ENCODE assay signal across 10 cellular contexts in the genomic region with DNA sequence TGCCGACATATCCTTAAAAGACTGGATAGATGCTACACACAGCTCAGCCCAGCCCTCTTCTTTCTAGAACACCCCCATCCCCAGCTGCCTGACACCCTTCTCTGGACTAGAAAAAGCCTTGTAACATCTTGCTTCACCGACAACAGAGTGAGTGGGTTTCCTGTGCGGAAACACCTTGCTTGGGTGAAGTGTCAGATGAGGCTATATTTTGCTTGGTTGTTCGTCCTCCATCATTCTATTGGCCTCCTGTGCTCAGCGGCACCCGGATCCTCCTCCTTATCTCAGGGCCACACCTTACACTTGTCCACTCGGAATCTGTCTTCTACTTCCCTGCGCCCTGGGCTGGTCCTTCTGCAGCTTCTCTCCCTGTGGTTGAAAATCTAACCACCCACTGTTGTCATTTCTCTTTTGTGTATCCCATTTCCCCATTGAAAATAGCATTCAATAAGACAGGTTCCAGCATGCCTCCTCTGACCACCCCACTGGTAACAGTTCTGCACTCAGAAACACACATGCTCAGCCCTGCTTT.
A peak's percentile ranks its signal among the peaks of the same experiment; 100 is the strongest.
DNase-seq lines count a peak whose midpoint lies in the region; ATAC-seq, FAIRE-seq and TF ChIP-seq lines count a peak whose summit lies in the region.
"Had no signal": no experiment of that assay in that cellular context is flagged by ENCODE, and none has a peak within 500 bp of the region (broad histone marks: within the 10 kb centered on the region; RNA-seq: fewer than 3 reads in every experiment).

No MANE protein-coding gene starts in this region.

- POLR2A ChIA-PET in activated CD4-positive, alpha-beta memory T cell treated with anti-CD3 and anti-CD28 coated beads, Interleukin-2, amount 10 ng/mL, durations not matched to agents 7 days and 5 days (lab: Charles Lee): interaction anchor here (0.7 to 3.4 kb wide), 17 partner anchors 10 to 332 kb away, joined by 3 to 34 read pairs (median 4); a partner anchor contains a TSS

- H3K36me3 ChIP-seq in lung (ENCODE audit: control insufficient read depth in 2 of 2, insufficient read depth in 2 of 2, low read length in 2 of 2): no peaks in the 10 kb centered on the region

- peaks cover 10% of the 10 kb centered on the region for H3K27me3 Mint-ChIP-seq in activated CD4-positive, alpha-beta memory T cell treated with anti-CD3 and anti-CD28 coated beads, Interleukin-2, amount 10 ng/mL, durations not matched to agents 7 days and 5 days

- peaks cover 65% of the 10 kb centered on the region for H3K4me1 Mint-ChIP-seq in activated CD4-positive, alpha-beta memory T cell treated with anti-CD3 and anti-CD28 coated beads, Interleukin-2, amount 10 ng/mL, durations not matched to agents 7 days and 5 days

- 54 to 58% methylated on average over 8 of the region's 8 CpGs for WGBS in lung, 2 donors

- no peak overlapping the region for H3K27ac ChIP-seq in lung (ENCODE audit: low read depth in 1 of 2, low read length in 1 of 2)

- no peaks in the 10 kb centered on the region for H3K4me1 ChIP-seq in lung (ENCODE audit: control insufficient read depth in 2 of 2, insufficient read depth in 2 of 2, low read length in 2 of 2)

- ATAC-seq in HG03175 (IDR thresholded peaks at IDR 0.05; ENCODE audit: unreplicated experiment) (peak; percentile 32), lung (ENCODE audit: insufficient read depth, low FRiP score) (peak; percentile 8), HG02642 (IDR thresholded peaks at IDR 0.05; ENCODE audit: poor library complexity, unreplicated experiment) (no peak), HG02852 (IDR thresholded peaks at IDR 0.05; ENCODE audit: unreplicated experiment) (no peak)
- ATAC-seq: Panc1 had no signal

- H3K27ac Mint-ChIP-seq in activated CD4-positive, alpha-beta memory T cell treated with anti-CD3 and anti-CD28 coated beads, Interleukin-2, amount 10 ng/mL, durations not matched to agents 7 days and 5 days: peak overlapping the region; percentile 99

- no peaks in the 10 kb centered on the region for H3K9me3 ChIP-seq in lung (ENCODE audit: control insufficient read depth in 2 of 2, insufficient read depth in 1 of 2, low read length in 1 of 2)

- intact Hi-C loops in head of caudate nucleus (cut with DNase I): no loop called here

- H3K4me3 Mint-ChIP-seq in activated CD4-positive, alpha-beta memory T cell treated with anti-CD3 and anti-CD28 coated beads, Interleukin-2, amount 10 ng/mL, durations not matched to agents 7 days and 5 days: peak overlapping the region; percentile 73

- peaks cover 3% of the 10 kb centered on the region for H3K36me3 Mint-ChIP-seq in activated CD4-positive, alpha-beta memory T cell treated with anti-CD3 and anti-CD28 coated beads, Interleukin-2, amount 10 ng/mL, durations not matched to agents 7 days and 5 days (ENCODE audit: low read depth)

- DNase-seq in CMK (ENCODE audit: low read depth) (peak; percentile 91), lung (ENCODE audit: low spot score) (no peak), head of caudate nucleus (no peak), D721Med (ENCODE audit: insufficient read length, low spot score) (no peak)
- DNase-seq in activated CD4-positive, alpha-beta memory T cell treated with anti-CD3 and anti-CD28 coated beads, Interleukin-2, amount 10 ng/mL, durations not matched to agents 7 days and 5 days: peak; percentile 75
- DNase-seq: amniotic stem cell had no signal

- no peak overlapping the region for H3K4me3 ChIP-seq in lung

- no peaks in the 10 kb centered on the region for H3K9me3 Mint-ChIP-seq in activated CD4-positive, alpha-beta memory T cell treated with anti-CD3 and anti-CD28 coated beads, Interleukin-2, amount 10 ng/mL, durations not matched to agents 7 days and 5 days

- H3K27me3 ChIP-seq in lung (ENCODE audit: control insufficient read depth, insufficient read depth): no peaks in the 10 kb centered on the region

- TF ChIP-seq CTCF in lung (IDR thresholded peaks at IDR 0.05; ENCODE audit: control extremely low read depth, extremely low read depth) (no peak), D721Med (IDR thresholded peaks at IDR 0.05; ENCODE audit: insufficient read depth, missing control alignments) (no peak)

- FAIRE-seq in D721Med (lab: Jason Lieb, UNC): no peak

- CTCF ChIA-PET in activated CD4-positive, alpha-beta memory T cell treated with anti-CD3 and anti-CD28 coated beads, Interleukin-2, amount 10 ng/mL, durations not matched to agents 7 days and 5 days (lab: Charles Lee): interaction anchor here (0.6 to 1.6 kb wide), 16 partner anchors 10 to 1760 kb away, joined by 3 to 11 read pairs (median 5); a partner anchor contains a TSS

Comparison
In these comparisons a context has a peak if more than half of its experiments do, and no peak if none do; other contexts are left out.
1. DNase-seq: peak in CMK (single experiment) and activated CD4-positive, alpha-beta memory T cell treated with anti-CD3 and anti-CD28 coated beads, Interleukin-2, amount 10 ng/mL, durations not matched to agents 7 days and 5 days (single experiment); none in lung (single experiment), head of caudate nucleus (0 of 42) and D721Med (single experiment).
2. ATAC-seq: peak in HG03175 (single experiment) and lung (single experiment); none in HG02642 (single experiment) and HG02852 (single experiment).